In genomic region chr10:124942317-124943169, GRCh38 we compare ENCODE assay signal across 12 cellular contexts. TPM values are rescaled to one million over a fixed set of nuclear protein-coding genes. Genes with fewer than 3 reads are reported as not detected.
A peak's percentile ranks its signal among the peaks of the same experiment; 100 is the strongest.
DNase-seq lines count a peak whose midpoint lies in the region; ATAC-seq and TF ChIP-seq lines count a peak whose summit lies in the region.
"Had no signal": no experiment of that assay in that cellular context is flagged by ENCODE, and none has a peak within 500 bp of the region (broad histone marks: within the 10 kb centered on the region; RNA-seq: fewer than 3 reads in every experiment).

No MANE protein-coding gene starts in this region.

- H3K4me3 Mint-ChIP-seq in CD4-positive, CD25-positive, alpha-beta regulatory T cell: peak overlapping the region in 3 of 4 donors; percentile 2 to 58 (median 39)
- no peak overlapping the region for H3K4me3 Mint-ChIP-seq in nephron

- intact Hi-C loops in body of pancreas (cut with DNase I): no loop called here
- intact Hi-C loops in posterior vena cava (cut with DNase I): no loop called here

- H3K79me2 ChIP-seq in OCI-LY1 (ENCODE audit: insufficient read depth, low read length) (peaks cover 79% of the 10 kb centered on the region), fibroblast of lung (ENCODE audit: control insufficient read depth, insufficient read depth, low read length) (peaks cover 79% of the 10 kb centered on the region)

- TF ChIP-seq POLR2A in body of pancreas (IDR thresholded peaks at IDR 0.05): no peak

- no peaks in the 10 kb centered on the region for H3K9me3 ChIP-seq in CD4-positive, CD25-positive, alpha-beta regulatory T cell (ENCODE audit: control insufficient read depth in 2 of 2, low read length in 2 of 2)
- H3K9me3 ChIP-seq in OCI-LY1 (ENCODE audit: low read length): no peaks in the 10 kb centered on the region
- H3K9me3 ChIP-seq in fibroblast of lung (ENCODE audit: control insufficient read depth, insufficient read depth, low read depth, low read length): no peaks in the 10 kb centered on the region
- H3K9me3 ChIP-seq in body of pancreas: no peaks in the 10 kb centered on the region
- H3K9me3 ChIP-seq: BE2C had no signal

- H3K27ac ChIP-seq in CD4-positive, CD25-positive, alpha-beta regulatory T cell (ENCODE audit: insufficient read depth, low read length, poor library complexity, severe bottlenecking): no peak overlapping the region
- H3K27ac ChIP-seq in OCI-LY1 (ENCODE audit: low read depth, low read length, poor library complexity, severe bottlenecking) (peak overlapping the region; percentile 54), fibroblast of lung (ENCODE audit: insufficient read depth, low read length) (peak overlapping the region; percentile 88), body of pancreas (peak overlapping the region in 2 of 4 donors; percentile 2 to 16)

- 58 to 70% methylated on average over 11 of the region's 11 CpGs for WGBS in body of pancreas, 2 donors

- H3K4me2 ChIP-seq in OCI-LY1 (ENCODE audit: low read length): peak overlapping the region; percentile 15; the same call in 1 of the 2 replicates
- peak overlapping the region; percentile 58 for H3K4me2 ChIP-seq in fibroblast of lung (ENCODE audit: extremely low read depth, insufficient read depth, low read length)

- CTCF ChIA-PET in HEK293T (lab: Yijun Ruan, JAX): interaction anchor here (0.7 kb wide), 1 partner anchor 535 kb away, joined by 3 read pairs; no protein-coding TSS in a partner anchor

- DNase-seq in CD4-positive, CD25-positive, alpha-beta regulatory T cell: no peak
- DNase-seq in fibroblast of lung (ENCODE audit: low read depth in 2 of 2) (no peak), body of pancreas (no peak), HEK293T (ENCODE audit: extremely low spot score) (no peak), posterior vena cava (ENCODE audit: low spot score) (no peak)
- DNase-seq: BE2C, NCI-H1092, T-helper 2 cell had no signal

- no peaks in the 10 kb centered on the region for H4K20me1 ChIP-seq in OCI-LY1 (ENCODE audit: insufficient read depth, low read length)
- H4K20me1 ChIP-seq in fibroblast of lung (ENCODE audit: control insufficient read depth, extremely low read depth, insufficient read depth, low read length): peaks cover 2% of the 10 kb centered on the region

- H3K36me3 Mint-ChIP-seq in CD4-positive, CD25-positive, alpha-beta regulatory T cell: peaks cover 34% of the 10 kb centered on the region
- peaks cover 12% of the 10 kb centered on the region for H3K36me3 Mint-ChIP-seq in nephron (ENCODE audit: low read depth)

- H3F3A ChIP-seq in OCI-LY1 (ENCODE audit: insufficient read depth, low read length): no peaks in the 10 kb centered on the region; the same call in 1 of the 2 replicates

- H3K4me1 ChIP-seq in CD4-positive, CD25-positive, alpha-beta regulatory T cell (ENCODE audit: control insufficient read depth, insufficient read depth, low read length, poor library complexity, severe bottlenecking): no peaks in the 10 kb centered on the region
- H3K4me1 ChIP-seq in OCI-LY1 (ENCODE audit: insufficient read depth, low read length, severe bottlenecking): peaks cover 25% of the 10 kb centered on the region
- H3K4me1 ChIP-seq in fibroblast of lung (ENCODE audit: control insufficient read depth, extremely low read depth, insufficient read depth, low read length): peaks cover 22% of the 10 kb centered on the region
- H3K4me1 ChIP-seq in body of pancreas: peaks cover 54% of the 10 kb centered on the region
- H3K4me1 ChIP-seq: BE2C had no signal

- H3K9me2 ChIP-seq in OCI-LY1 (ENCODE audit: low read depth, low read length): no peaks in the 10 kb centered on the region

- H2AFZ ChIP-seq in OCI-LY1 (ENCODE audit: low read length) (no peak overlapping the region), fibroblast of lung (ENCODE audit: low read length) (no peak overlapping the region)

- H3K27me3 ChIP-seq in CD4-positive, CD25-positive, alpha-beta regulatory T cell (ENCODE audit: control insufficient read depth, insufficient read depth, low read length): no peaks in the 10 kb centered on the region
- no peaks in the 10 kb centered on the region for H3K27me3 ChIP-seq in OCI-LY1 (ENCODE audit: insufficient read depth, low read length)
- H3K27me3 ChIP-seq in fibroblast of lung (ENCODE audit: control insufficient read depth, insufficient read depth, low read length): no peaks in the 10 kb centered on the region
- H3K27me3 ChIP-seq in body of pancreas: no peaks in the 10 kb centered on the region
- H3K27me3 ChIP-seq: BE2C had no signal

- POLR2A ChIA-PET in HEK293T (lab: Yijun Ruan, JAX): no interaction called here

- H3K36me3 ChIP-seq in CD4-positive, CD25-positive, alpha-beta regulatory T cell (ENCODE audit: control insufficient read depth, insufficient read depth, low read length): peaks cover 15% of the 10 kb centered on the region
- H3K36me3 ChIP-seq in OCI-LY1 (ENCODE audit: insufficient read depth, low read length) (peaks cover 18% of the 10 kb centered on the region; the same call in 1 of the 2 replicates), fibroblast of lung (ENCODE audit: control insufficient read depth, insufficient read depth, low read length) (peaks cover 2% of the 10 kb centered on the region), body of pancreas (replicated peaks in 1 of 2; ENCODE audit: insufficient read depth in 1 of 2, low read depth in 2 of 2) (no peaks in the 10 kb centered on the region)

- TF ChIP-seq CTCF in OCI-LY1 (IDR thresholded peaks at IDR 0.05; ENCODE audit: low read length) (no peak), fibroblast of lung (conservative IDR thresholded peaks at IDR 0.05 in 1 of 2, IDR thresholded peaks at IDR 0.05 in 1 of 2; ENCODE audit: low read depth in 1 of 2, low read length in 2 of 2) (no peak), nephron (IDR thresholded peaks at IDR 0.05; ENCODE audit: unreplicated experiment in 3 of 3) (no peak), body of pancreas (IDR thresholded peaks at IDR 0.05) (no peak)

- H3K27me3 Mint-ChIP-seq in CD4-positive, CD25-positive, alpha-beta regulatory T cell: no peaks in the 10 kb centered on the region
- H3K27me3 Mint-ChIP-seq in nephron (ENCODE audit: low read depth): no peaks in the 10 kb centered on the region

- no peak overlapping the region for H3K4me3 ChIP-seq in CD4-positive, CD25-positive, alpha-beta regulatory T cell (ENCODE audit: low read depth, low read length)
- H3K4me3 ChIP-seq in OCI-LY1 (ENCODE audit: low read depth, low read length, poor library complexity, severe bottlenecking): no peak overlapping the region
- no peak overlapping the region for H3K4me3 ChIP-seq in fibroblast of lung (replicated peaks in 1 of 4; ENCODE audit: control extremely low read depth in 1 of 4, insufficient read depth in 1 of 4, low read depth in 3 of 4, low read length in 4 of 4)
- H3K4me3 ChIP-seq in body of pancreas: no peak overlapping the region

- H3K9me3 Mint-ChIP-seq in CD4-positive, CD25-positive, alpha-beta regulatory T cell: no peaks in the 10 kb centered on the region
- no peaks in the 10 kb centered on the region for H3K9me3 Mint-ChIP-seq in nephron

- H3K27ac Mint-ChIP-seq in CD4-positive, CD25-positive, alpha-beta regulatory T cell: peak overlapping the region in 2 of 3 donors; percentile 3 to 10
- peak overlapping the region; percentile 2 to 35 (median 13) for H3K27ac Mint-ChIP-seq in nephron

- no peak overlapping the region for H3K9ac ChIP-seq in OCI-LY1 (ENCODE audit: low read length)
- H3K9ac ChIP-seq in fibroblast of lung (ENCODE audit: insufficient read depth, low read length): no peak overlapping the region

- H3K4me1 Mint-ChIP-seq in CD4-positive, CD25-positive, alpha-beta regulatory T cell: peaks cover 33 to 71% (median 59%) of the 10 kb centered on the region in 4 donors
- peaks cover 41% of the 10 kb centered on the region for H3K4me1 Mint-ChIP-seq in nephron

- no peak for ATAC-seq in CD4-positive, CD25-positive, alpha-beta regulatory T cell (ENCODE audit: low read depth in 2 of 2)
- ATAC-seq in GM18907 (IDR thresholded peaks at IDR 0.05; ENCODE audit: unreplicated experiment) (no peak), body of pancreas (no peak)
- ATAC-seq: esophagus mucosa had no signal

TF ChIP-seq in HEK293T, 16 proteins besides CTCF, POLR2A, EP300 and RAD21:
- TF ChIP-seq FOXA1 (IDR thresholded peaks at IDR 0.05): no peak

RNA-seq across cellular contexts. Expression of gene ZRANB1, which starts 0.6 kb away (rescaled TPM):
- total RNA-seq in CD4-positive, CD25-positive, alpha-beta regulatory T cell: 27.8 TPM
- polyA plus RNA-seq in CD4-positive, CD25-positive, alpha-beta regulatory T cell: 1 to 10 TPM; 6.6 to 9.4 (median 6.8) TPM
- total RNA-seq in fibroblast of lung (32.9 and 39.3 TPM in 2 replicates), body of pancreas (10 to 100 TPM; 12.2 to 21.1 TPM), posterior vena cava (10 to 100 TPM; 19.8 to 26.9 TPM)
- polyA plus RNA-seq in fibroblast of lung: 18.1 and 26.5 TPM in 2 replicates
- polyA plus RNA-seq in fibroblast of lung (2012): 11.2 and 14.7 TPM in 2 replicates
- polyA minus RNA-seq in fibroblast of lung (ENCODE audit: low replicate concordance): 5.1 and 8.7 TPM in 2 replicates

Comparison
In these comparisons a context has a peak if more than half of its experiments do, and no peak if none do; other contexts are left out.
1. H3K4me3 Mint-ChIP-seq: peak in CD4-positive, CD25-positive, alpha-beta regulatory T cell (3 of 4); none in nephron (0 of 3).